ENCODE assay signal across 8 cellular contexts in genomic region chr21:16279658-16280581, GRCh38.
DNase-seq lines count a peak whose midpoint lies in the region; ATAC-seq, FAIRE-seq and TF ChIP-seq lines count a peak whose summit lies in the region.

No MANE protein-coding gene starts in this region.

- intact Hi-C loops in heart left ventricle (cut with DNase I), result loop anchor here in 2 of 10 donors (5.0 to 10.0 kb wide), 2 partner anchors 47 to 65 kb away; no protein-coding TSS in a partner anchor
- intact Hi-C loops in pancreas (cut with DNase I), result no loop called here

- H3K27ac ChIP-seq in VCaP, result peak overlapping the region; percentile 98
- H3K27ac ChIP-seq in heart left ventricle, result peak overlapping the region; percentile 27 to 70 (median 52)
- no peak overlapping the region for H3K27ac ChIP-seq in pancreas

- FAIRE-seq in pancreas (lab: Jason Lieb, UNC), result no peak

- H3K4me3 ChIP-seq in heart left ventricle (peak overlapping the region in 10 of 12 donors; percentile 12 to 48 (median 33)), pancreas (no peak overlapping the region)

- TF ChIP-seq CTCF in VCaP (conservative IDR thresholded peaks at IDR 0.05) (no peak), heart left ventricle (IDR thresholded peaks at IDR 0.05) (no peak), pancreas (IDR thresholded peaks at IDR 0.05) (no peak)

- peak; percentile 51 to 88 (median 80) for ATAC-seq in heart left ventricle
- ATAC-seq in pancreas, result peak in 3 of 4 donors; percentile 46 to 56 (median 51)
- no peak for ATAC-seq in GM18909 (IDR thresholded peaks at IDR 0.05; ENCODE audit: poor library complexity, unreplicated experiment)

- H3K36me3 ChIP-seq in heart left ventricle, result no peaks in the 10 kb centered on the region
- H3K36me3 ChIP-seq in pancreas, result no peaks in the 10 kb centered on the region

- DNase-seq in AG20443 (ENCODE audit: low spot score) (peak; percentile 56), heart left ventricle (peak in 2 of 5 donors; percentile 35 to 42), pancreas (no peak), DMS53 treated with DMSO at 0.1 percent for 48 hours (lab: John Stamatoyannopoulos, UW; ENCODE audit: unreplicated experiment) (no peak), NCI-H187 treated with DMSO at 0.1 percent for 48 hours (lab: John Stamatoyannopoulos, UW) (no peak), NCI-H1048 (lab: John Stamatoyannopoulos, UW) (no peak)

- H3K27me3 ChIP-seq in heart left ventricle (no peaks in the 10 kb centered on the region), pancreas (no peaks in the 10 kb centered on the region)

- WGBS in heart left ventricle, 4 donors, result 46 to 61% (median 52%) methylated on average over 18 of the region's 18 CpGs
- 47 to 51% methylated on average over 18 of the region's 18 CpGs for WGBS in pancreas, 2 donors

- H3K4me1 ChIP-seq in heart left ventricle (peaks cover 0 to 40% (median 10%) of the 10 kb centered on the region in 12 donors), pancreas (peaks cover 0 to 6% (median 0%) of the 10 kb centered on the region in 3 donors)

- no peak for TF ChIP-seq POLR2A in heart left ventricle (IDR thresholded peaks at IDR 0.05)

- H3K9me3 ChIP-seq in heart left ventricle (peaks cover 0 to 7% (median 0%) of the 10 kb centered on the region in 12 donors), pancreas (no peaks in the 10 kb centered on the region)

Comparison
In these comparisons a context has a peak if more than half of its experiments do, and no peak if none do; other contexts are left out.
1. H3K27ac ChIP-seq: peak in VCaP (single experiment) and heart left ventricle (12 of 12); none in pancreas (0 of 4).
2. H3K4me3 ChIP-seq: peak in heart left ventricle (10 of 12); none in pancreas (0 of 4).